Comparison of ENCODE assay signal across 1 cellular context in genomic region chr15:79635149-79635771, GRCh38.
TF ChIP-seq lines count a peak whose summit lies in the region.

No MANE protein-coding gene starts in this region.

TF ChIP-seq in HepG2, 621 proteins besides CTCF, POLR2A, EP300 and RAD21 (continued from another document):
- TF ChIP-seq ZNF318 (CRISPR knock-in tag; IDR thresholded peaks at IDR 0.05) (no peak), SIX1 (CRISPR knock-in tag; IDR thresholded peaks at IDR 0.05; ENCODE audit: borderline replicate concordance) (no peak), KDM3A (CRISPR knock-in tag; IDR thresholded peaks at IDR 0.05; ENCODE audit: low read depth) (no peak), HNF1A (IDR thresholded peaks at IDR 0.05; ENCODE audit: low read depth) (peak; percentile 63), HNF1A (CRISPR knock-in tag; IDR thresholded peaks at IDR 0.05; ENCODE audit: borderline replicate concordance) (no peak), TFDP1 (CRISPR knock-in tag; IDR thresholded peaks at IDR 0.05; ENCODE audit: borderline replicate concordance) (no peak)
